ENCODE assay signal across 7 cellular contexts in the genomic region with DNA sequence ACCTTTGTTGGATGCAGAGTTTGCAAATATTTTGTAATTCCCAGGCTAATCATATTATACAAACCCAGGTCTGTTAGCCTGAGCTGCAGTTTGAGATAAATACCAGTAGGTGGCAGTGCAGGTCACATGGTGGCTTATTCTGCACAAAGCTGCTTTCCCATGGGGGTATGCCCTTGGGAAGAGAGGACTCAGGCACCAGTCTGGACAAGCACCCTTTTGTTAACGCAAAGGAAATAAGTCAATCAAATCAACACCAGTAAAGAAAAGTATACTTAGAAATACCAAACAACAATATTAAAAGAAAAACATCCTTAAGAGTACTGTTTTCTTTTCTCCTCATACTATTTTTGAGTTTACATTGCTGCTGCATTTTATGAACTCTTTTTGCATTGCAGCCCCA.
DNase-seq lines count a peak whose midpoint lies in the region; FAIRE-seq and TF ChIP-seq lines count a peak whose summit lies in the region.

No MANE protein-coding gene starts in this region.

- no peaks in the 10 kb centered on the region for H3K27me3 ChIP-seq in uterus

- FAIRE-seq in GM19239 (lab: Jason Lieb, UNC) (no peak), islet of Langerhans (lab: Jason Lieb, UNC) (peak; percentile 79)

- no peaks in the 10 kb centered on the region for H3K9me3 ChIP-seq in uterus

- peak; percentile 66 for DNase-seq in DMS153 (lab: John Stamatoyannopoulos, UW)
- DNase-seq in GM19239 (ENCODE audit: insufficient read length, low spot score), result peak; percentile 1
- peak; percentile 45 for DNase-seq in NAMALWA (ENCODE audit: low spot score)
- DNase-seq in astrocyte of the hippocampus (ENCODE audit: low read depth, low spot score), result peak; percentile 74
- DNase-seq in uterus, result no peak
- DNase-seq in central memory CD4-positive, alpha-beta T cell, result no peak

- TF ChIP-seq CTCF in uterus (IDR thresholded peaks at IDR 0.05), result peak; percentile 26 to 50 (median 40)

- no peaks in the 10 kb centered on the region for H3K4me1 ChIP-seq in uterus

- TF ChIP-seq POLR2A in uterus (IDR thresholded peaks at IDR 0.05), result no peak

- no peaks in the 10 kb centered on the region for H3K36me3 ChIP-seq in uterus

- intact Hi-C loops in uterus (cut with DNase I; ENCODE audit: low total_unique reads), result no loop called here

- no peak overlapping the region for H3K27ac ChIP-seq in uterus

- H3K4me3 ChIP-seq in uterus, result no peak overlapping the region

Comparison
In these comparisons a context has a peak if more than half of its experiments do, and no peak if none do; other contexts are left out.
1. DNase-seq: peak in DMS153 (single experiment), GM19239 (single experiment), NAMALWA (single experiment) and astrocyte of the hippocampus (single experiment); none in uterus (0 of 2) and central memory CD4-positive, alpha-beta T cell (single experiment).